Comparison of ENCODE assay signal across 38 cellular contexts in the genomic region with DNA sequence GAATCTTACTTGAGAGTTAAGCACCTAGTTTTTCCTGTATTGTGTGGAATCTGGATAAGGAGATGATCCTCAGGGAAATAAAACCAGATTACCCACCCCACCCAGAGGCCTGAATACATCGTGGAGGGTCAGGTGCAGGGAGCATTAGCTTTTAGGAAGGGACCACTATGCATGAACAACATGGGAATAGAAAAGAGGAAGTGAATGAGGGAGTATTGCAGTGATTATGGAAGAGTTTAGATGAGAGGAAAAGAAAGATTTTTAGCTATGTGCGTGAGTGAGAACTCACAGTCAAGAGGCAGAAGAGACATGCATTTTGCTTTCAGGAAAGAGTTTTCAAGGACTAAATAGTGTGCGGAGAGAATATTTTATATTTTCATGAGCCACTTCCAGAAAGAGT.
"Had no signal": no experiment of that assay in that cellular context is flagged by ENCODE, and none has a peak within 500 bp of the region (broad histone marks: within the 10 kb centered on the region; RNA-seq: fewer than 3 reads in every experiment).

No MANE protein-coding gene starts in this region.

- H3K27ac ChIP-seq: adrenal gland, cardiac muscle cell, colonic mucosa, WERI-Rb-1 had no signal

- ATAC-seq: activated CD4-positive, alpha-beta T cell treated with anti-CD3 and anti-CD28 coated beads for 36 hours; activated CD4-positive, CD25-positive, alpha-beta regulatory T cell treated with anti-CD3 and anti-CD28 coated beads, Interleukin-2, amount 50 U/mL, for 24 hours; activated CD8-positive, alpha-beta memory T cell treated with anti-CD3 and anti-CD28 coated beads, Interleukin-2, amount 10 ng/mL, durations not matched to agents 7 days and 5 days; activated CD8-positive, alpha-beta T cell treated with anti-CD3 and anti-CD28 coated beads, Interleukin-2, amount 10 ng/mL, durations not matched to agents 7 days and 5 days; WTC11 had no signal

- DNase-seq: activated CD4-positive, alpha-beta memory T cell treated with anti-CD3 and anti-CD28 coated beads, Interleukin-2, amount 10 ng/mL, durations not matched to agents 7 days and 5 days; activated CD4-positive, alpha-beta T cell treated with anti-CD3 and anti-CD28 coated beads for 1 hour; activated CD4-positive, alpha-beta T cell treated with anti-CD3 and anti-CD28 coated beads for 36 hours; activated CD4-positive, alpha-beta T cell treated with anti-CD3 and anti-CD28 coated beads for 48 hours; activated CD4-positive, alpha-beta T cell treated with anti-CD3 and anti-CD28 coated beads, Interleukin-2, amount 10 ng/mL, durations not matched to agents 7 days and 5 days; activated CD4-positive, alpha-beta T cell treated with anti-CD3 and anti-CD28 coated beads, Interleukin-2, amount 50 U/mL, for 48 hours; activated CD4-positive, CD25-positive, alpha-beta regulatory T cell; activated CD8-positive, alpha-beta memory T cell treated with anti-CD3 and anti-CD28 coated beads for 24 hours; activated CD8-positive, alpha-beta memory T cell treated with anti-CD3 and anti-CD28 coated beads, Interleukin-2, amount 10 ng/mL, durations not matched to agents 7 days and 5 days; activated CD8-positive, alpha-beta memory T cell treated with anti-CD3 and anti-CD28 coated beads, Interleukin-2, amount 50 U/mL, for 48 hours; activated CD8-positive, alpha-beta T cell treated with anti-CD3 and anti-CD28 coated beads, Interleukin-2, amount 10 ng/mL, durations not matched to agents 7 days and 5 days; activated effector memory CD4-positive, alpha-beta T cell treated with Interleukin-2 at 50 U/mL for 16 hours; activated gamma-delta T cell; activated naive CD4-positive, alpha-beta T cell treated with anti-CD3 and anti-CD28 coated beads, Interleukin-2, amount 10 ng/mL, durations not matched to agents 7 days and 5 days; activated naive CD4-positive, alpha-beta T cell treated with Interleukin-2 at 50 U/mL for 16 hours; activated naive CD8-positive, alpha-beta T cell treated with anti-CD3 and anti-CD28 coated beads, Interleukin-2, amount 10 ng/mL, durations not matched to agents 7 days and 5 days; activated T-cell treated with anti-CD3 and anti-CD28 coated beads, Interleukin-2, amount 50 U/mL, for 24 hours; activated T-cell treated with anti-CD3 and anti-CD28 coated beads, Interleukin-2, amount 50 U/mL, for 48 hours; adrenal gland; amniotic stem cell; aorta; caudate nucleus; cerebellar nuclear complex; colonic mucosa; T-helper 2 cell; T-helper 9 cell; WERI-Rb-1 had no signal

- H3K36me3 Mint-ChIP-seq: activated CD8-positive, alpha-beta memory T cell treated with anti-CD3 and anti-CD28 coated beads, Interleukin-2, amount 10 ng/mL, durations not matched to agents 7 days and 5 days; activated naive CD4-positive, alpha-beta T cell treated with anti-CD3 and anti-CD28 coated beads, Interleukin-2, amount 10 ng/mL, durations not matched to agents 7 days and 5 days; activated naive CD4-positive, alpha-beta T cell treated with anti-CD3 and anti-CD28 coated beads, Interleukin-2, amount 50 U/mL, for 24 hours; activated naive CD8-positive, alpha-beta T cell; activated naive CD8-positive, alpha-beta T cell treated with anti-CD3 and anti-CD28 coated beads, Interleukin-2, amount 10 ng/mL, durations not matched to agents 7 days and 5 days; brain had no signal

- H3K27me3 Mint-ChIP-seq: activated CD4-positive, alpha-beta memory T cell treated with anti-CD3 and anti-CD28 coated beads, Interleukin-2, amount 10 ng/mL, durations not matched to agents 7 days and 5 days; activated CD4-positive, alpha-beta T cell treated with anti-CD3 and anti-CD28 coated beads for 36 hours; activated CD4-positive, alpha-beta T cell treated with anti-CD3 and anti-CD28 coated beads, Interleukin-2, amount 10 ng/mL, durations not matched to agents 7 days and 5 days; activated naive CD4-positive, alpha-beta T cell treated with anti-CD3 and anti-CD28 coated beads, Interleukin-2, amount 10 ng/mL, durations not matched to agents 7 days and 5 days; activated naive CD4-positive, alpha-beta T cell treated with anti-CD3 and anti-CD28 coated beads, Interleukin-2, amount 50 U/mL, for 24 hours; activated naive CD8-positive, alpha-beta T cell; activated naive CD8-positive, alpha-beta T cell treated with anti-CD3 and anti-CD28 coated beads, Interleukin-2, amount 10 ng/mL, durations not matched to agents 7 days and 5 days; brain had no signal

- FAIRE-seq: bronchial epithelial cell had no signal

- H3K27me3 ChIP-seq: adrenal gland, cardiac muscle cell, colonic mucosa had no signal

- H3K4me3 ChIP-seq: adrenal gland, cardiac muscle cell, colonic mucosa had no signal

- H3K4me3 Mint-ChIP-seq: activated CD4-positive, alpha-beta memory T cell treated with anti-CD3 and anti-CD28 coated beads, Interleukin-2, amount 10 ng/mL, durations not matched to agents 7 days and 5 days; activated CD4-positive, alpha-beta T cell treated with anti-CD3 and anti-CD28 coated beads for 36 hours; activated CD4-positive, alpha-beta T cell treated with anti-CD3 and anti-CD28 coated beads, Interleukin-2, amount 10 ng/mL, durations not matched to agents 7 days and 5 days; activated CD8-positive, alpha-beta memory T cell treated with anti-CD3 and anti-CD28 coated beads, Interleukin-2, amount 10 ng/mL, durations not matched to agents 7 days and 5 days; activated CD8-positive, alpha-beta T cell treated with anti-CD3 and anti-CD28 coated beads, Interleukin-2, amount 10 ng/mL, durations not matched to agents 7 days and 5 days; activated naive CD4-positive, alpha-beta T cell treated with anti-CD3 and anti-CD28 coated beads, Interleukin-2, amount 10 ng/mL, durations not matched to agents 7 days and 5 days; activated naive CD4-positive, alpha-beta T cell treated with anti-CD3 and anti-CD28 coated beads, Interleukin-2, amount 50 U/mL, for 24 hours; activated naive CD8-positive, alpha-beta T cell; activated naive CD8-positive, alpha-beta T cell treated with anti-CD3 and anti-CD28 coated beads, Interleukin-2, amount 10 ng/mL, durations not matched to agents 7 days and 5 days; activated T-cell treated with anti-CD3 and anti-CD28 coated beads, Interleukin-2, amount 50 U/mL, for 24 hours; brain; central memory CD8-positive, alpha-beta T cell; T-helper 1 cell treated with Interleukin-12 subunit alpha and Interleukin-12 subunit beta and Interleukin-4 antibody, amounts not matched to agents 30 μg/mL and 1 μg/mL, for 36 hours; T-helper 2 cell treated with Interferon-gamma antibody and Interleukin-4, amounts not matched to agents 5 μg/mL and 100 μg/mL, for 36 hours; WTC11 had no signal

- H3K36me3 ChIP-seq: adrenal gland, cardiac muscle cell, colonic mucosa, WERI-Rb-1 had no signal

- H3K27ac Mint-ChIP-seq: activated CD4-positive, alpha-beta memory T cell treated with anti-CD3 and anti-CD28 coated beads, Interleukin-2, amount 10 ng/mL, durations not matched to agents 7 days and 5 days; activated CD4-positive, alpha-beta T cell treated with anti-CD3 and anti-CD28 coated beads for 36 hours; activated CD4-positive, alpha-beta T cell treated with anti-CD3 and anti-CD28 coated beads, Interleukin-2, amount 10 ng/mL, durations not matched to agents 7 days and 5 days; activated CD8-positive, alpha-beta memory T cell treated with anti-CD3 and anti-CD28 coated beads, Interleukin-2, amount 10 ng/mL, durations not matched to agents 7 days and 5 days; activated CD8-positive, alpha-beta T cell treated with anti-CD3 and anti-CD28 coated beads, Interleukin-2, amount 10 ng/mL, durations not matched to agents 7 days and 5 days; activated naive CD4-positive, alpha-beta T cell treated with anti-CD3 and anti-CD28 coated beads, Interleukin-2, amount 10 ng/mL, durations not matched to agents 7 days and 5 days; activated naive CD4-positive, alpha-beta T cell treated with anti-CD3 and anti-CD28 coated beads, Interleukin-2, amount 50 U/mL, for 24 hours; activated naive CD8-positive, alpha-beta T cell; activated naive CD8-positive, alpha-beta T cell treated with anti-CD3 and anti-CD28 coated beads, Interleukin-2, amount 10 ng/mL, durations not matched to agents 7 days and 5 days; activated T-cell treated with anti-CD3 and anti-CD28 coated beads, Interleukin-2, amount 50 U/mL, for 24 hours; activated T-helper 2 cell treated with anti-CD3 and anti-CD28 coated beads, Interferon-gamma antibody, Interleukin-2, Interleukin-4, amounts not matched to agents 10 μg/mL and 5 μg/mL and 100 μg/mL, durations not matched to agents 14 hours and 24 hours and 36 hours; brain; T-helper 1 cell treated with Interleukin-12 subunit alpha and Interleukin-12 subunit beta and Interleukin-4 antibody, amounts not matched to agents 30 μg/mL and 1 μg/mL, for 36 hours; T-helper 2 cell treated with Interferon-gamma antibody and Interleukin-4, amounts not matched to agents 5 μg/mL and 100 μg/mL, for 36 hours; WTC11 had no signal

- H3K4me1 ChIP-seq: adrenal gland, colonic mucosa had no signal

- H3K9me3 Mint-ChIP-seq: activated CD4-positive, alpha-beta memory T cell treated with anti-CD3 and anti-CD28 coated beads, Interleukin-2, amount 10 ng/mL, durations not matched to agents 7 days and 5 days; activated CD4-positive, alpha-beta T cell treated with anti-CD3 and anti-CD28 coated beads, Interleukin-2, amount 10 ng/mL, durations not matched to agents 7 days and 5 days; activated naive CD4-positive, alpha-beta T cell treated with anti-CD3 and anti-CD28 coated beads, Interleukin-2, amount 10 ng/mL, durations not matched to agents 7 days and 5 days; activated naive CD4-positive, alpha-beta T cell treated with anti-CD3 and anti-CD28 coated beads, Interleukin-2, amount 50 U/mL, for 24 hours; activated naive CD8-positive, alpha-beta T cell treated with anti-CD3 and anti-CD28 coated beads, Interleukin-2, amount 10 ng/mL, durations not matched to agents 7 days and 5 days; activated T-cell treated with anti-CD3 and anti-CD28 coated beads, Interleukin-2, amount 50 U/mL, for 24 hours; activated T-helper 2 cell treated with anti-CD3 and anti-CD28 coated beads, Interferon-gamma antibody, Interleukin-2, Interleukin-4, amounts not matched to agents 10 μg/mL and 5 μg/mL and 100 μg/mL, durations not matched to agents 14 hours and 24 hours and 36 hours; central memory CD8-positive, alpha-beta T cell; T-helper 1 cell treated with Interleukin-12 subunit alpha and Interleukin-12 subunit beta and Interleukin-4 antibody, amounts not matched to agents 30 μg/mL and 1 μg/mL, for 36 hours; T-helper 2 cell treated with Interferon-gamma antibody and Interleukin-4, amounts not matched to agents 5 μg/mL and 100 μg/mL, for 36 hours had no signal

- H3K9me3 ChIP-seq: adrenal gland, colonic mucosa had no signal
